Comparison of ENCODE assay signal across 30 cellular contexts in genomic region chr14:70245026-70245425, GRCh38.
"Had no signal": no experiment of that assay in that cellular context is flagged by ENCODE, and none has a peak within 500 bp of the region (broad histone marks: within the 10 kb centered on the region; RNA-seq: fewer than 3 reads in every experiment).

No MANE protein-coding gene starts in this region.

- H3K27me3 ChIP-seq: brain microvascular endothelial cell had no signal

- FAIRE-seq: astrocyte had no signal

- H3K4me3 ChIP-seq: cardiac muscle cell, coronary artery, dorsolateral prefrontal cortex, esophagus muscularis mucosa, gastroesophageal sphincter had no signal

- DNase-seq: activated CD4-positive, alpha-beta memory T cell treated with anti-CD3 and anti-CD28 coated beads, Interleukin-2, amount 10 ng/mL, durations not matched to agents 7 days and 5 days; activated CD4-positive, alpha-beta T cell treated with anti-CD3 and anti-CD28 coated beads for 36 hours; activated CD4-positive, alpha-beta T cell treated with anti-CD3 and anti-CD28 coated beads, Interleukin-2, amount 10 ng/mL, durations not matched to agents 24 days and 14 days; activated CD4-positive, alpha-beta T cell treated with anti-CD3 and anti-CD28 coated beads, Interleukin-2, amount 50 U/mL, for 4 hours; activated CD4-positive, CD25-positive, alpha-beta regulatory T cell; activated CD4-positive, CD25-positive, alpha-beta regulatory T cell treated with anti-CD3 and anti-CD28 coated beads, Interleukin-2, amount 50 U/mL, for 72 hours; activated CD8-positive, alpha-beta memory T cell treated with anti-CD3 and anti-CD28 coated beads, Interleukin-2, amount 50 U/mL, for 48 hours; activated gamma-delta T cell; activated naive CD4-positive, alpha-beta T cell; activated naive CD4-positive, alpha-beta T cell treated with anti-CD3 and anti-CD28 coated beads, Interleukin-2, amount 50 U/mL, for 16 hours; activated T-cell treated with anti-CD3 and anti-CD28 coated beads for 4 hours; activated T-cell treated with anti-CD3 and anti-CD28 coated beads, Interleukin-2, amount 50 U/mL, for 24 hours; activated T-cell treated with anti-CD3 and anti-CD28 coated beads, Interleukin-2, amount 50 U/mL, for 72 hours; amniotic stem cell; anterior cingulate cortex; brain microvascular endothelial cell; central memory CD4-positive, alpha-beta T cell; cerebellar nuclear complex; dorsolateral prefrontal cortex; effector memory CD4-positive, alpha-beta T cell; endodermal cell; foreskin melanocyte; T-helper 2 cell had no signal

- ATAC-seq: activated CD4-positive, alpha-beta T cell treated with anti-CD3 and anti-CD28 coated beads for 36 hours; activated T-cell treated with anti-CD3 and anti-CD28 coated beads, Interleukin-2, amount 50 U/mL, for 72 hours; gastroesophageal sphincter had no signal

- H3K9me3 Mint-ChIP-seq: activated T-cell treated with anti-CD3 and anti-CD28 coated beads, Interleukin-2, amount 50 U/mL, for 24 hours; dendritic cell treated with granulocyte-macrophage colony-stimulating factor and Interleukin-4, amounts not matched to agents 40 ng/mL and 50 ng/mL, for 4 days had no signal

- H3K36me3 ChIP-seq: brain microvascular endothelial cell, cardiac muscle cell, esophagus muscularis mucosa, gastroesophageal sphincter had no signal

- H3K27ac Mint-ChIP-seq: activated CD4-positive, alpha-beta memory T cell treated with anti-CD3 and anti-CD28 coated beads, Interleukin-2, amount 10 ng/mL, durations not matched to agents 7 days and 5 days; activated CD4-positive, alpha-beta T cell treated with anti-CD3 and anti-CD28 coated beads for 36 hours; activated CD4-positive, alpha-beta T cell treated with anti-CD3 and anti-CD28 coated beads, Interleukin-2, amount 10 ng/mL, durations not matched to agents 24 days and 14 days; activated naive CD8-positive, alpha-beta T cell; activated T-cell treated with anti-CD3 and anti-CD28 coated beads, Interleukin-2, amount 50 U/mL, for 24 hours; activated T-cell treated with anti-CD3 and anti-CD28 coated beads, Interleukin-2, amount 50 U/mL, for 72 hours; dendritic cell treated with granulocyte-macrophage colony-stimulating factor and Interleukin-4, amounts not matched to agents 40 ng/mL and 50 ng/mL, for 4 days; endodermal cell had no signal

- H3K36me3 Mint-ChIP-seq: activated naive CD8-positive, alpha-beta T cell had no signal

- H3K4me3 Mint-ChIP-seq: activated CD4-positive, alpha-beta memory T cell treated with anti-CD3 and anti-CD28 coated beads, Interleukin-2, amount 10 ng/mL, durations not matched to agents 7 days and 5 days; activated CD4-positive, alpha-beta T cell treated with anti-CD3 and anti-CD28 coated beads for 36 hours; activated CD4-positive, alpha-beta T cell treated with anti-CD3 and anti-CD28 coated beads, Interleukin-2, amount 10 ng/mL, durations not matched to agents 24 days and 14 days; activated naive CD8-positive, alpha-beta T cell; activated T-cell treated with anti-CD3 and anti-CD28 coated beads, Interleukin-2, amount 50 U/mL, for 24 hours; activated T-cell treated with anti-CD3 and anti-CD28 coated beads, Interleukin-2, amount 50 U/mL, for 72 hours; dendritic cell treated with granulocyte-macrophage colony-stimulating factor and Interleukin-4, amounts not matched to agents 40 ng/mL and 50 ng/mL, for 4 days; endodermal cell had no signal

- H3K4me1 Mint-ChIP-seq: activated CD4-positive, alpha-beta memory T cell treated with anti-CD3 and anti-CD28 coated beads, Interleukin-2, amount 10 ng/mL, durations not matched to agents 7 days and 5 days; activated CD4-positive, alpha-beta T cell treated with anti-CD3 and anti-CD28 coated beads for 36 hours; activated CD4-positive, alpha-beta T cell treated with anti-CD3 and anti-CD28 coated beads, Interleukin-2, amount 10 ng/mL, durations not matched to agents 24 days and 14 days had no signal
